ENCODE assay signal across 10 cellular contexts in genomic region chr3:71629289-71630252, GRCh38. TPM values are rescaled to one million over a fixed set of nuclear protein-coding genes. Genes with fewer than 3 reads are reported as not detected.
A peak's percentile ranks its signal among the peaks of the same experiment; 100 is the strongest.
DNase-seq lines count a peak whose midpoint lies in the region; ATAC-seq and TF ChIP-seq lines count a peak whose summit lies in the region.
"Had no signal": no experiment of that assay in that cellular context is flagged by ENCODE, and none has a peak within 500 bp of the region (broad histone marks: within the 10 kb centered on the region; RNA-seq: fewer than 3 reads in every experiment).

No MANE protein-coding gene starts in this region.

- TF ChIP-seq POLR2A in sigmoid colon (IDR thresholded peaks at IDR 0.05) (no peak), Peyer's patch (IDR thresholded peaks at IDR 0.05) (no peak)

- peaks cover 0 to 15% (median 6%) of the 10 kb centered on the region in 4 donors for H3K4me1 ChIP-seq in sigmoid colon
- no peaks in the 10 kb centered on the region for H3K4me1 ChIP-seq in Peyer's patch

- TF ChIP-seq CTCF in sigmoid colon (IDR thresholded peaks at IDR 0.05) = no peak
- TF ChIP-seq CTCF in Peyer's patch (IDR thresholded peaks at IDR 0.05) = no peak

- no peak for TF ChIP-seq EP300 in sigmoid colon (IDR thresholded peaks at IDR 0.05)

- intact Hi-C loops in sigmoid colon (cut with DNase I) = no loop called here

- no peak overlapping the region for H3K4me3 ChIP-seq in sigmoid colon
- H3K4me3 ChIP-seq in Peyer's patch = no peak overlapping the region

- peak overlapping the region; percentile 19 to 48 (median 37) for H3K27ac ChIP-seq in sigmoid colon
- H3K27ac ChIP-seq in Peyer's patch = no peak overlapping the region

- H3K36me3 ChIP-seq in sigmoid colon (no peaks in the 10 kb centered on the region), Peyer's patch (no peaks in the 10 kb centered on the region)

- H3K27me3 ChIP-seq in sigmoid colon = no peaks in the 10 kb centered on the region
- H3K27me3 ChIP-seq in Peyer's patch = no peaks in the 10 kb centered on the region

- H3K9me3 ChIP-seq in sigmoid colon (no peaks in the 10 kb centered on the region), Peyer's patch (no peaks in the 10 kb centered on the region)

- peak; percentile 28 for DNase-seq in GM04503 (ENCODE audit: low read depth)
- DNase-seq in OCI-M1 (lab: John Stamatoyannopoulos, UW) = peak; percentile 23
- DNase-seq in fibroblast of the conjunctiva (ENCODE audit: low read depth) = peak; percentile 36
- DNase-seq in sigmoid colon = peak; percentile 64
- no peak for DNase-seq in Peyer's patch
- DNase-seq in superior temporal gyrus (ENCODE audit: extremely low spot score) = no peak
- DNase-seq: activated CD8-positive, alpha-beta memory T cell treated with anti-CD3 and anti-CD28 coated beads, Interleukin-2, amount 50 U/mL, for 48 hours had no signal

- WGBS in sigmoid colon, 2 donors = 31 to 58% methylated on average over 10 of the region's 10 CpGs

- ATAC-seq in HG03025 (IDR thresholded peaks at IDR 0.05; ENCODE audit: low FRiP score, unreplicated experiment) (no peak), HG03520 (IDR thresholded peaks at IDR 0.05; ENCODE audit: unreplicated experiment) (no peak)
- ATAC-seq: esophagus mucosa had no signal

RNA-seq across cellular contexts. Expression of gene FOXP1, which starts 46.0 kb away (rescaled TPM):
- total RNA-seq in sigmoid colon (100 to 1,000 TPM; 139 to 232 (median 169) TPM), Peyer's patch (100 to 1,000 TPM; 103 to 173 (median 140) TPM)
- 10 to 100 TPM; 13.8 to 32.9 (median 14.3) TPM for polyA plus RNA-seq in sigmoid colon

Comparison
In these comparisons a context has a peak if more than half of its experiments do, and no peak if none do; other contexts are left out.
1. DNase-seq: peak in GM04503 (single experiment), OCI-M1 (single experiment), fibroblast of the conjunctiva (single experiment) and sigmoid colon (single experiment); none in Peyer's patch (0 of 3) and superior temporal gyrus (single experiment).
2. H3K27ac ChIP-seq: peak in sigmoid colon (4 of 4); none in Peyer's patch (0 of 4).